In genomic region chr14:91742956-91743653, GRCh38 we compare ENCODE assay signal across 31 cellular contexts. TPM values are rescaled to one million over a fixed set of nuclear protein-coding genes. Genes with fewer than 3 reads are reported as not detected.
"Had no signal": no experiment of that assay in that cellular context is flagged by ENCODE, and none has a peak within 500 bp of the region (broad histone marks: within the 10 kb centered on the region; RNA-seq: fewer than 3 reads in every experiment).

No MANE protein-coding gene starts in this region.

- H3K27ac Mint-ChIP-seq: activated CD4-positive, alpha-beta memory T cell treated with anti-CD3 and anti-CD28 coated beads for 36 hours; activated T-cell treated with anti-CD3 and anti-CD28 coated beads, Interleukin-2, amount 50 U/mL, for 24 hours; natural killer cell treated with Interleukin-12 subunit alpha and Interleukin-12 subunit beta and Interleukin-15 and Interleukin-18, amount 100 ng/mL, for 72 hours; T-cell had no signal

- DNase-seq: activated CD4-positive, alpha-beta memory T cell treated with anti-CD3 and anti-CD28 coated beads for 36 hours; activated CD4-positive, alpha-beta T cell treated with anti-CD3 and anti-CD28 coated beads for 4 hours; activated CD4-positive, CD25-positive, alpha-beta regulatory T cell; activated CD8-positive, alpha-beta memory T cell treated with anti-CD3 and anti-CD28 coated beads, Interleukin-2, amount 50 U/mL, for 48 hours; activated gamma-delta T cell treated with Interleukin-2 at 50 U/mL for 16 hours; activated naive CD4-positive, alpha-beta T cell treated with anti-CD3 and anti-CD28 coated beads, Interleukin-2, amount 50 U/mL, for 16 hours; activated T-cell treated with anti-CD3 and anti-CD28 coated beads, Interleukin-2, amount 50 U/mL, for 24 hours; amniotic stem cell; caudate nucleus; head of caudate nucleus; hypothalamus; immature natural killer cell; lower lobe of right lung; mesenchymal stem cell; retina; sigmoid colon; stimulated activated CD4-positive, alpha-beta T cell treated with anti-CD3 and anti-CD28 coated beads, Interleukin-15, amount 100 ng/mL, for 24 hours; stimulated activated CD4-positive, alpha-beta T cell treated with anti-CD3 and anti-CD28 coated beads, Interleukin-2, amount 100 ng/mL, for 24 hours; stimulated activated naive CD4-positive, alpha-beta T cell treated with Interleukin-2 at 50 U/mL for 16 hours; T-cell had no signal

- FAIRE-seq: astrocyte, endothelial cell of umbilical vein, small intestine had no signal

- H3K27ac ChIP-seq: lower lobe of right lung, prostate gland, sigmoid colon, thoracic aorta, upper lobe of left lung, vagina had no signal

- H3K36me3 ChIP-seq: lower lobe of right lung, prostate gland, sigmoid colon, thoracic aorta, upper lobe of left lung, vagina had no signal

- H3K4me3 ChIP-seq: lower lobe of right lung, prostate gland, sigmoid colon, thoracic aorta, upper lobe of left lung, vagina had no signal

- H3K9me3 Mint-ChIP-seq: activated CD4-positive, alpha-beta memory T cell treated with anti-CD3 and anti-CD28 coated beads for 36 hours; activated T-cell treated with anti-CD3 and anti-CD28 coated beads, Interleukin-2, amount 50 U/mL, for 24 hours; immature natural killer cell; natural killer cell treated with Interleukin-12 subunit alpha and Interleukin-12 subunit beta and Interleukin-15 and Interleukin-18, amount 100 ng/mL, for 72 hours had no signal

- H3K9me3 ChIP-seq: lower lobe of right lung, prostate gland, sigmoid colon, thoracic aorta, upper lobe of left lung, vagina had no signal

- ATAC-seq: left lobe of liver; natural killer cell treated with Interleukin-12 subunit alpha and Interleukin-12 subunit beta and Interleukin-15 and Interleukin-18, amount 100 ng/mL, for 72 hours; T-cell had no signal

- H3K36me3 Mint-ChIP-seq: immature natural killer cell; natural killer cell treated with Interleukin-12 subunit alpha and Interleukin-12 subunit beta and Interleukin-15 and Interleukin-18, amount 100 ng/mL, for 72 hours had no signal

- H3K27me3 ChIP-seq: sigmoid colon, upper lobe of left lung, vagina had no signal

- H3K27me3 Mint-ChIP-seq: activated CD4-positive, alpha-beta memory T cell treated with anti-CD3 and anti-CD28 coated beads for 36 hours; activated T-cell treated with anti-CD3 and anti-CD28 coated beads, Interleukin-2, amount 50 U/mL, for 24 hours; T-cell had no signal

- H3K4me3 Mint-ChIP-seq: activated CD4-positive, alpha-beta memory T cell treated with anti-CD3 and anti-CD28 coated beads for 36 hours; activated T-cell treated with anti-CD3 and anti-CD28 coated beads, Interleukin-2, amount 50 U/mL, for 24 hours; immature natural killer cell; natural killer cell treated with Interleukin-12 subunit alpha and Interleukin-12 subunit beta and Interleukin-15 and Interleukin-18, amount 100 ng/mL, for 72 hours; T-cell had no signal

- H3K4me1 Mint-ChIP-seq: immature natural killer cell, T-cell had no signal

- H3K4me1 ChIP-seq: prostate gland, vagina had no signal

RNA-seq across cellular contexts. Expression of gene CATSPERB, which starts 11.2 kb away (rescaled TPM):
- total RNA-seq: endothelial cell of umbilical vein, left lobe of liver, myocyte, osteoblast had no signal
- polyA plus RNA-seq: endothelial cell of umbilical vein had no signal
